In the genomic region with DNA sequence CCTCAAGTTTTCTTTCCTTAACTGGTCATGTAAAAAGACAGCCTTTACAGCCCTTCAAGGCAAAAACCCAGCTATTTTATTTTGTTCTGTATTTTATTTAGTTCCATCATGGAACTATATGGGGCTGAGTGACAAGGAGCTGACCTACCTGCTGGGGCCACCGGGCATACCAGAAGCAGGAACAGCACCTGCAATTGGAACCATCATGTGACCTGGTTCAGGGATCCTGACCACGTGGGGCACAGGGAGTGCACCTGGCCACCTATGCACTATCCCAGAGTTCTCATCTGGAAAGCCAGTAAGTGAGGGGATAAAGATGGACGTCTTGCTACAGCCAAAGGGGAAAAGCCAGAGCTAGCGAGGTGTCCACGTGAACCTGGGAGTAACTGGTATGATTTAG, we compare ENCODE assay signal across 19 cellular contexts. TPM values are rescaled to one million over a fixed set of nuclear protein-coding genes. Genes with fewer than 3 reads are reported as not detected.
DNase-seq lines count a peak whose midpoint lies in the region; ATAC-seq and TF ChIP-seq lines count a peak whose summit lies in the region.
"Had no signal": no experiment of that assay in that cellular context is flagged by ENCODE, and none has a peak within 500 bp of the region (broad histone marks: within the 10 kb centered on the region; RNA-seq: fewer than 3 reads in every experiment).

No MANE protein-coding gene starts in this region.

- no peak overlapping the region for H3K4me3 ChIP-seq in smooth muscle cell
- H3K4me3 ChIP-seq: HAP-1 had no signal

- H3K36me3 Mint-ChIP-seq in endothelial cell (ENCODE audit: low read depth, unreplicated experiment): peaks cover 51% of the 10 kb centered on the region

- no peaks in the 10 kb centered on the region for H3K79me2 ChIP-seq in smooth muscle cell (ENCODE audit: low read depth)

- 96% methylated on average over 5 of the region's 5 CpGs for WGBS in smooth muscle cell (ENCODE audit: low lambda C conversion rate)

- H3K4me1 Mint-ChIP-seq in endothelial cell (ENCODE audit: unreplicated experiment): peaks cover 3% of the 10 kb centered on the region

- DNase-seq in endothelial cell (ENCODE audit: low spot score) (no peak), left colon (no peak), smooth muscle cell (lab: John Stamatoyannopoulos, UW; ENCODE audit: unreplicated experiment) (no peak), cerebellar cortex (ENCODE audit: low spot score) (no peak), glomerular visceral epithelial cell (ENCODE audit: extremely low spot score) (no peak)
- DNase-seq: C1 segment of cervical spinal cord; Caco-2; CD4-positive, CD25-positive, alpha-beta regulatory T cell; CD8-positive, alpha-beta T cell; DMS153; DND-41; GOT3 had no signal

- no peak overlapping the region for H3K9ac ChIP-seq in smooth muscle cell (ENCODE audit: low read depth)

- TF ChIP-seq CTCF in VCaP (conservative IDR thresholded peaks at IDR 0.05): no peak
- no peak for TF ChIP-seq CTCF in endothelial cell (IDR thresholded peaks at IDR 0.05; ENCODE audit: unreplicated experiment)
- TF ChIP-seq CTCF in smooth muscle cell (IDR thresholded peaks at IDR 0.05; ENCODE audit: borderline replicate concordance, insufficient read depth, poor library complexity, severe bottlenecking): no peak

- no peaks in the 10 kb centered on the region for H3K27me3 ChIP-seq in smooth muscle cell (ENCODE audit: low read depth)

- H3K36me3 ChIP-seq in smooth muscle cell (ENCODE audit: low read depth): no peaks in the 10 kb centered on the region
- H3K36me3 ChIP-seq: HAP-1 had no signal

- no peak overlapping the region for H2AFZ ChIP-seq in smooth muscle cell (ENCODE audit: low read depth)

- intact Hi-C loops in left colon (cut with DNase I, micrococcal nuclease): no loop called here

- peaks cover 4% of the 10 kb centered on the region for H3K27me3 Mint-ChIP-seq in endothelial cell (ENCODE audit: unreplicated experiment)
- H3K27me3 Mint-ChIP-seq: CD4-positive, CD25-positive, alpha-beta regulatory T cell had no signal

- H3K27ac Mint-ChIP-seq in endothelial cell (ENCODE audit: unreplicated experiment): no peak overlapping the region
- H3K27ac Mint-ChIP-seq: CD4-positive, CD25-positive, alpha-beta regulatory T cell; CD8-positive, alpha-beta T cell had no signal

- H3K4me3 Mint-ChIP-seq in endothelial cell (ENCODE audit: unreplicated experiment): peak overlapping the region; percentile 49
- H3K4me3 Mint-ChIP-seq: CD4-positive, CD25-positive, alpha-beta regulatory T cell; CD8-positive, alpha-beta T cell had no signal

- H3F3A ChIP-seq in smooth muscle cell (ENCODE audit: low read depth): no peaks in the 10 kb centered on the region

- H3K27ac ChIP-seq in VCaP: peak overlapping the region; percentile 46
- H3K27ac ChIP-seq in smooth muscle cell (ENCODE audit: low read depth): peak overlapping the region; percentile 3

- H3K4me1 ChIP-seq in smooth muscle cell (ENCODE audit: low read depth): no peaks in the 10 kb centered on the region
- H3K4me1 ChIP-seq: Caco-2, HAP-1 had no signal

- no peaks in the 10 kb centered on the region for H3K9me3 Mint-ChIP-seq in endothelial cell (ENCODE audit: unreplicated experiment)

- no peak overlapping the region for H3K4me2 ChIP-seq in smooth muscle cell

- ATAC-seq in left colon: peak; percentile 69
- no peak for ATAC-seq in HG03108 (IDR thresholded peaks at IDR 0.05; ENCODE audit: unreplicated experiment)
- ATAC-seq in HG03442 (IDR thresholded peaks at IDR 0.05; ENCODE audit: unreplicated experiment): no peak
- ATAC-seq: CD8-positive, alpha-beta T cell had no signal

- H3K9me3 ChIP-seq in smooth muscle cell (replicated peaks; ENCODE audit: low read depth): no peaks in the 10 kb centered on the region
- H3K9me3 ChIP-seq: Caco-2, HAP-1 had no signal

- H4K20me1 ChIP-seq in smooth muscle cell (ENCODE audit: low read depth): no peaks in the 10 kb centered on the region

RNA-seq across cellular contexts. Expression of gene SLC15A1, which starts 40.3 kb away (rescaled TPM):
- total RNA-seq in endothelial cell (ENCODE audit: unreplicated experiment): 0.10 TPM
- 10 to 100 TPM; 16.8 to 35.7 TPM for total RNA-seq in left colon
- total RNA-seq in smooth muscle cell: 0.31 and 0.72 TPM in 2 replicates
- polyA plus RNA-seq in smooth muscle cell: 0.13 and 0.56 TPM in 2 replicates
- total RNA-seq: A172; A673; CD4-positive, CD25-positive, alpha-beta regulatory T cell; CD8-positive, alpha-beta T cell had no signal
- polyA plus RNA-seq: BJ; CD4-positive, CD25-positive, alpha-beta regulatory T cell had no signal

Comparison
In these comparisons a context has a peak if more than half of its experiments do, and no peak if none do; other contexts are left out.
1. RNA of gene SLC15A1, which starts 40.3 kb away (total RNA-seq): 16.8 to 35.7 TPM in left colon; 0.31 to 0.72 TPM in smooth muscle cell and 0.10 TPM in endothelial cell (single experiment); every median in the first group is over 10 times any median in the second.